ENCODE assay signal across 8 cellular contexts in genomic region chr14:31419179-31420012, GRCh38. TPM values are rescaled to one million over a fixed set of nuclear protein-coding genes. Genes with fewer than 3 reads are reported as not detected.
A peak's percentile ranks its signal among the peaks of the same experiment; 100 is the strongest.
DNase-seq lines count a peak whose midpoint lies in the region; ATAC-seq, FAIRE-seq and TF ChIP-seq lines count a peak whose summit lies in the region.

No MANE protein-coding gene starts in this region.

- DNase-seq in GM12878 (ENCODE audit: low read depth, low spot score) (no peak), lower lobe of right lung (no peak), upper lobe of right lung (no peak), NCI-H345 treated with DMSO at 0.1 percent for 48 hours (lab: John Stamatoyannopoulos, UW; ENCODE audit: unreplicated experiment) (no peak), activated gamma-delta T cell (lab: John Stamatoyannopoulos, UW) (no peak), AML-193 (lab: John Stamatoyannopoulos, UW) (no peak)

- peaks cover 0 to 45% (median 5%) of the 10 kb centered on the region in 11 experiments; a peak in 8 of 22 replicates for H4K20me1 ChIP-seq in BLaER1 treated with 17β-estradiol and CSF1 and Interleukin-3, amounts not matched to agents 10 nM and 100 nM
- no peaks in the 10 kb centered on the region for H4K20me1 ChIP-seq in GM12878 (ENCODE audit: control insufficient read depth, insufficient read depth)

- peaks cover 0 to 21% (median 12%) of the 10 kb centered on the region in 11 experiments; a peak in 9 of 22 replicates for H3K27me3 ChIP-seq in BLaER1 treated with 17β-estradiol and CSF1 and Interleukin-3, amounts not matched to agents 10 nM and 100 nM
- no peaks in the 10 kb centered on the region for H3K27me3 ChIP-seq in HUES64 (ENCODE audit: insufficient read depth, low read length)
- H3K27me3 ChIP-seq in GM12878 (replicated peaks in 1 of 2; ENCODE audit: control insufficient read depth in 2 of 2, insufficient read depth in 2 of 2, low read length in 1 of 2) = no peaks in the 10 kb centered on the region
- H3K27me3 ChIP-seq in lower lobe of right lung (ENCODE audit: low read depth) = no peaks in the 10 kb centered on the region
- H3K27me3 ChIP-seq in upper lobe of right lung = no peaks in the 10 kb centered on the region

- peaks cover 6 to 22% (median 13%) of the 10 kb centered on the region in 10 experiments; a peak in 16 of 20 replicates for H3K4me1 ChIP-seq in BLaER1 treated with 17β-estradiol and CSF1 and Interleukin-3, amounts not matched to agents 10 nM and 100 nM
- H3K4me1 ChIP-seq in HUES64 (ENCODE audit: insufficient read depth, low read length) (peaks cover 13% of the 10 kb centered on the region), GM12878 (ENCODE audit: control insufficient read depth, insufficient read depth, low read length) (no peaks in the 10 kb centered on the region), lower lobe of right lung (peaks cover 41% of the 10 kb centered on the region), upper lobe of right lung (peaks cover 23% of the 10 kb centered on the region)

- FAIRE-seq in GM12878 (lab: Jason Lieb, UNC) = no peak

- no peak for TF ChIP-seq CTCF in GM12878 (IDR thresholded peaks at IDR 0.05 in 2 of 3, conservative IDR thresholded peaks at IDR 0.05 in 1 of 3; ENCODE audit: control insufficient read depth in 2 of 3, extremely low read depth in 1 of 3, insufficient read depth in 1 of 3, low read depth in 3 of 3, low read length in 3 of 3)
- TF ChIP-seq CTCF in lower lobe of right lung (IDR thresholded peaks at IDR 0.05) = no peak
- no peak for TF ChIP-seq CTCF in upper lobe of right lung (IDR thresholded peaks at IDR 0.05)

- H3K9me3 ChIP-seq in BLaER1 treated with 17β-estradiol and CSF1 and Interleukin-3, amounts not matched to agents 10 nM and 100 nM (replicated peaks in 1 of 11) = no peaks in the 10 kb centered on the region
- H3K9me3 ChIP-seq in HUES64 (ENCODE audit: insufficient read depth, low read depth, low read length) = no peaks in the 10 kb centered on the region
- no peaks in the 10 kb centered on the region for H3K9me3 ChIP-seq in GM12878 (replicated peaks; ENCODE audit: control insufficient read depth, insufficient read depth, low read length)
- no peaks in the 10 kb centered on the region for H3K9me3 ChIP-seq in lower lobe of right lung
- no peaks in the 10 kb centered on the region for H3K9me3 ChIP-seq in upper lobe of right lung

- POLR2A ChIA-PET in GM12878 (lab: Charles Lee) = interaction anchor here (0.5 to 1.8 kb wide), 7 partner anchors 9 to 276 kb away, joined by 3 to 12 read pairs (median 5); partner anchors contain the start of genes DTD2 and HECTD1

- peak overlapping the region; percentile 70 for H2AFZ ChIP-seq in GM12878 (ENCODE audit: control insufficient read depth, low read depth, low read length)

- RAD21 ChIA-PET in GM12878 (lab: Charles Lee; ENCODE audit: unreplicated experiment) = interaction anchor here (0.9 to 2.5 kb wide), 5 partner anchors 9 to 63 kb away, joined by 3 to 8 read pairs (median 4); partner anchors contain the start of gene DTD2

- WGBS in HUES64 = 15% methylated on average over 13 of the region's 15 CpGs
- WGBS in GM12878 (ENCODE audit: insufficient coverage, insufficient replicate concordance, low lambda C conversion rate, missing lambda C conversion rate) = 14% methylated on average over 15 of the region's 15 CpGs

- ATAC-seq in GM12878 (no peak), lower lobe of right lung (no peak), upper lobe of right lung (no peak)

- intact Hi-C loops in GM12878 (cut with micrococcal nuclease; ENCODE audit: unreplicated experiment) = loop anchor here (5.0 kb wide), 2 partner anchors 38 to 212 kb away; partner anchors contain the start of genes DTD2 and HECTD1
- intact Hi-C loops in lower lobe of right lung (cut with DNase I) = no loop called here
- intact Hi-C loops in upper lobe of right lung (cut with DNase I) = no loop called here

- no peak for TF ChIP-seq EP300 in GM12878 (IDR thresholded peaks at IDR 0.05; ENCODE audit: borderline replicate concordance in 1 of 2, control insufficient read depth in 1 of 2, low read depth in 2 of 2, low read length in 2 of 2)

- SMC1A ChIA-PET in GM12878 (lab: Charles Lee; ENCODE audit: uncharacterized antibody, unreplicated experiment) = interaction anchor here (0.7 to 2.7 kb wide), 7 partner anchors 9 to 292 kb away, joined by 3 to 11 read pairs (median 3); partner anchors contain the start of gene DTD2

- peak overlapping the region; percentile 74 to 99 (median 94) for H3K4me3 ChIP-seq in BLaER1 treated with 17β-estradiol and CSF1 and Interleukin-3, amounts not matched to agents 10 nM and 100 nM
- H3K4me3 ChIP-seq in HUES64 (ENCODE audit: low read length) (peak overlapping the region; percentile 98), GM12878 (peak overlapping the region; percentile 91), lower lobe of right lung (peak overlapping the region; percentile 96), upper lobe of right lung (peak overlapping the region; percentile 94)

- no peaks in the 10 kb centered on the region; the same call in none of the 2 replicates for H3K79me2 ChIP-seq in GM12878 (ENCODE audit: control insufficient read depth, insufficient read depth, low read length)

- peak overlapping the region; percentile 55 to 82 (median 73); a peak in 21 of 22 replicates for H3K27ac ChIP-seq in BLaER1 treated with 17β-estradiol and CSF1 and Interleukin-3, amounts not matched to agents 10 nM and 100 nM
- H3K27ac ChIP-seq in HUES64 (ENCODE audit: low read depth, low read length) (peak overlapping the region; percentile 63; the same call in 1 of the 2 replicates), GM12878 (ENCODE audit: control insufficient read depth, insufficient read depth) (0 out of 2 replicates have a peak overlapping the region, but pooled peaks have one; percentile 50), lower lobe of right lung (peak overlapping the region; percentile 90), upper lobe of right lung (peak overlapping the region; percentile 90)

- no peak for TF ChIP-seq RAD21 in GM12878 (IDR thresholded peaks at IDR 0.05; ENCODE audit: insufficient read depth, low read depth, low read length)

- CTCF ChIA-PET in GM12878 (lab: Yijun Ruan, JAX) = interaction anchor here (0.6 to 2.0 kb wide), 6 partner anchors 13 to 646 kb away, joined by 3 to 8 read pairs (median 3); no protein-coding TSS in a partner anchor

- peak overlapping the region; percentile 75 to 99 (median 91) for H3K4me2 ChIP-seq in BLaER1 treated with 17β-estradiol and CSF1 and Interleukin-3, amounts not matched to agents 10 nM and 100 nM
- peak overlapping the region; percentile 72 for H3K4me2 ChIP-seq in GM12878 (ENCODE audit: control insufficient read depth, insufficient read depth)

- peak overlapping the region; percentile 75 to 94 (median 87) for H3K9ac ChIP-seq in BLaER1 treated with 17β-estradiol and CSF1 and Interleukin-3, amounts not matched to agents 10 nM and 100 nM
- H3K9ac ChIP-seq in HUES64 (ENCODE audit: low read depth, low read length) (peak overlapping the region; percentile 74), GM12878 (ENCODE audit: control insufficient read depth, insufficient read depth, low read length) (peak overlapping the region; percentile 88)

- in situ Hi-C loops in GM12878 (cut with MboI) = no loop called here

- BruUV-seq in GM12878 (replicated peaks; lab: Mats Ljungman, UMichigan) = TSS peak; percentile 66

- TF ChIP-seq POLR2A in GM12878 (IDR thresholded peaks at IDR 0.05; ENCODE audit: low read depth, low read length) = no peak

- peaks cover 0 to 12% (median 0%) of the 10 kb centered on the region in 11 experiments; a peak in 2 of 22 replicates for H3K36me3 ChIP-seq in BLaER1 treated with 17β-estradiol and CSF1 and Interleukin-3, amounts not matched to agents 10 nM and 100 nM
- H3K36me3 ChIP-seq in HUES64 (ENCODE audit: insufficient read depth, low read length) (no peaks in the 10 kb centered on the region), GM12878 (ENCODE audit: control insufficient read depth in 2 of 2, insufficient read depth in 2 of 2, low read length in 1 of 2) (no peaks in the 10 kb centered on the region), lower lobe of right lung (no peaks in the 10 kb centered on the region), upper lobe of right lung (no peaks in the 10 kb centered on the region)

RNA-seq across cellular contexts. Expression of gene HEATR5A, which starts 1.0 kb away (rescaled TPM):
- polyA plus RNA-seq in HUES64 (2013, experiment 1 of 2) = 12.5 TPM
- 11.7 TPM for polyA plus RNA-seq in HUES64 (2013, experiment 2 of 2)
- total RNA-seq in GM12878 (2013; cell fraction: nucleolus; rRNA removed) = 24.3 and 36.7 TPM in 2 replicates
- total RNA-seq in GM12878 (2014; rRNA removed) (9.3 and 11.5 TPM in 2 replicates), GM12878 (2014; rRNA removed; fragmentation: Illumina TruSeq; extraction: Trizol) (9.7 and 10.1 TPM in 2 replicates), GM12878 (2021) (11.6 and 13.4 TPM in 2 replicates), lower lobe of right lung (41.6 TPM), upper lobe of right lung (46.3 TPM)
- polyA plus RNA-seq in GM12878 (2011; ENCODE audit: low read depth) = 4.7 TPM
- polyA plus RNA-seq in GM12878 (2011; rRNA removed) (14.2 and 19.6 TPM in 2 replicates), GM12878 (2014; fragmentation: Illumina TruSeq; extraction: Trizol) (6.6 and 8.8 TPM in 2 replicates), GM12878 (2014; fragmentation: Nextera tagmentation; extraction: Ambion mirVana) (10 to 100 TPM; 25.4 to 37.1 TPM), GM12878 (2014; rRNA removed) (4.7 and 5.1 TPM in 2 replicates), GM12878 (2016; fragmentation: Nextera tagmentation; extraction: Ambion mirVana) (10 to 100 TPM; 19.2 to 20.9 TPM)
- 6.5 and 6.7 TPM in 2 replicates for polyA plus RNA-seq in GM12878 (2011; cell fraction: cytosol; rRNA removed)
- polyA plus RNA-seq in GM12878 (2011; cell fraction: nucleus; rRNA removed) = 5.0 and 6.2 TPM in 2 replicates
- 4.2 and 6.6 TPM in 2 replicates for polyA plus RNA-seq in GM12878 (2012)
- polyA minus RNA-seq in GM12878 (2011; rRNA and poly(A)+ RNA removed) = 18.8 and 22.4 TPM in 2 replicates
- polyA minus RNA-seq in GM12878 (2011; cell fraction: cytosol; rRNA and poly(A)+ RNA removed) = 5.7 and 5.9 TPM in 2 replicates
- polyA minus RNA-seq in GM12878 (2011; cell fraction: nucleus; rRNA and poly(A)+ RNA removed) = 6.8 and 16.1 TPM in 2 replicates

RNA-seq across cellular contexts. Expression of gene DTD2, which starts 37.9 kb away (rescaled TPM):
- polyA plus RNA-seq in HUES64 (2013, experiment 1 of 2) = 15.6 TPM
- 20.0 TPM for polyA plus RNA-seq in HUES64 (2013, experiment 2 of 2)
- total RNA-seq in GM12878 (2013; cell fraction: nucleolus; rRNA removed) = 24.6 and 25.6 TPM in 2 replicates
- total RNA-seq in GM12878 (2014; rRNA removed) (32.8 and 35.9 TPM in 2 replicates), GM12878 (2014; rRNA removed; fragmentation: Illumina TruSeq; extraction: Trizol) (20.2 and 20.8 TPM in 2 replicates), GM12878 (2021) (22.2 and 22.7 TPM in 2 replicates), lower lobe of right lung (13.4 TPM), upper lobe of right lung (18.2 TPM)
- polyA plus RNA-seq in GM12878 (2011; ENCODE audit: low read depth) = 4.9 TPM
- polyA plus RNA-seq in GM12878 (2011; rRNA removed) (15.7 and 23.3 TPM in 2 replicates), GM12878 (2014; fragmentation: Illumina TruSeq; extraction: Trizol) (16.2 and 18.5 TPM in 2 replicates), GM12878 (2014; fragmentation: Nextera tagmentation; extraction: Ambion mirVana) (1 to 10 TPM; 4.5 to 5.4 TPM), GM12878 (2014; rRNA removed) (23.3 and 26.0 TPM in 2 replicates), GM12878 (2016; fragmentation: Nextera tagmentation; extraction: Ambion mirVana) (10 to 100 TPM; 12.3 to 12.4 TPM)
- polyA plus RNA-seq in GM12878 (2011; cell fraction: cytosol; rRNA removed) = 14.6 and 15.1 TPM in 2 replicates
- 3.1 and 5.3 TPM in 2 replicates for polyA plus RNA-seq in GM12878 (2011; cell fraction: nucleus; rRNA removed)
- 9.0 and 9.2 TPM in 2 replicates for polyA plus RNA-seq in GM12878 (2012)
- polyA minus RNA-seq in GM12878 (2011; rRNA and poly(A)+ RNA removed) = 11.0 and 15.7 TPM in 2 replicates
- polyA minus RNA-seq in GM12878 (2011; cell fraction: cytosol; rRNA and poly(A)+ RNA removed) = 7.8 and 13.9 TPM in 2 replicates
- polyA minus RNA-seq in GM12878 (2011; cell fraction: nucleus; rRNA and poly(A)+ RNA removed) = 8.3 and 13.9 TPM in 2 replicates
